Comparison of ENCODE assay signal across 9 cellular contexts in the genomic region with DNA sequence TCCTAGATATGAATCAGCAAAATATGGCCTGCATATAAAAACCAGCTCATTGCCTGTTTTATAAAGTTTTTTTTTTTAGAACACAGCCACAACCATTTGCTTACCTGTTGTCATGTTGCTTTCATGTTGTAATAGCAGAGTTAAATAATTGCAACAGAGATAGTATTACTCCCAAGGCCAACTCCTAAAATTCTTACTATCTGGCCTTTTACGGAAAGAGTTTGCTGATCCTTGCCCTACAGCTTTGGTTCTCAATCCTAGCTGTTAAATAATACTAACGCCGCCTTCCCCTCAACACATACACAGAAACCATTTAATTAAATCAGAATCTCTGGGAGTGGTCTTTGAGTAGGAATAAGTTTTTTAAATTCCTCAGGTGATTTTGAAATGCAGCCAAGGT.
"Had no signal": no experiment of that assay in that cellular context is flagged by ENCODE, and none has a peak within 500 bp of the region (broad histone marks: within the 10 kb centered on the region; RNA-seq: fewer than 3 reads in every experiment).

No MANE protein-coding gene starts in this region.

- H3K4me3 ChIP-seq: GM23248, GM23338, HAP-1 had no signal

- H3K4me1 ChIP-seq: HAP-1 had no signal

- ATAC-seq: HCT116 had no signal

- H3K4me2 ChIP-seq: GM23338 had no signal

- FAIRE-seq: H54 had no signal

- DNase-seq: GM23248, GOT3, HCEC 1CT, HFFc6 had no signal

- H3K9me3 ChIP-seq: HAP-1 had no signal

- H3K4me3 Mint-ChIP-seq: GM23338, H9, HFFc6 had no signal

- H3K36me3 ChIP-seq: HAP-1 had no signal

- H3K27ac ChIP-seq: GM23248 had no signal

- H3K27ac Mint-ChIP-seq: GM23338, H9, HFFc6 had no signal

- H2AFZ ChIP-seq: GM23248, GM23338 had no signal

- H3K9ac ChIP-seq: GM23248 had no signal
